In genomic region chr12:23666866-23667265, GRCh38 we compare ENCODE assay signal across 14 cellular contexts.
DNase-seq lines count a peak whose midpoint lies in the region; ATAC-seq, FAIRE-seq and TF ChIP-seq lines count a peak whose summit lies in the region.
"Had no signal": no experiment of that assay in that cellular context is flagged by ENCODE, and none has a peak within 500 bp of the region (broad histone marks: within the 10 kb centered on the region; RNA-seq: fewer than 3 reads in every experiment).

No MANE protein-coding gene starts in this region.

- no peaks in the 10 kb centered on the region for H3K27me3 ChIP-seq in HUES48 (ENCODE audit: control insufficient read depth, insufficient read depth, low read length)
- no peaks in the 10 kb centered on the region for H3K27me3 ChIP-seq in H1 (replicated peaks in 1 of 4; ENCODE audit: control insufficient read depth in 3 of 4, extremely low read depth in 1 of 4, insufficient read depth in 3 of 4, low read length in 3 of 4)
- no peaks in the 10 kb centered on the region for H3K27me3 ChIP-seq in neural progenitor cell
- H3K27me3 ChIP-seq: BE2C had no signal

- no peak for ATAC-seq in GM19023 (IDR thresholded peaks at IDR 0.05; ENCODE audit: unreplicated experiment)

- TF ChIP-seq RAD21 in H1 (IDR thresholded peaks at IDR 0.05 in 1 of 2, conservative IDR thresholded peaks at IDR 0.05 in 1 of 2; ENCODE audit: low read depth in 2 of 2, low read length in 2 of 2) = no peak

- H3K9me3 Mint-ChIP-seq in neural progenitor cell = no peaks in the 10 kb centered on the region
- H3K9me3 Mint-ChIP-seq: CD4-positive, alpha-beta T cell had no signal

- H3K36me3 ChIP-seq in HUES48 (ENCODE audit: control insufficient read depth, insufficient read depth, low read length) (no peaks in the 10 kb centered on the region), H1 (ENCODE audit: control insufficient read depth in 2 of 4, insufficient read depth in 4 of 4, low read length in 3 of 4) (no peaks in the 10 kb centered on the region), neural progenitor cell (no peaks in the 10 kb centered on the region)
- H3K36me3 ChIP-seq: BE2C had no signal

- no peaks in the 10 kb centered on the region for H3K79me2 ChIP-seq in H1 (ENCODE audit: control insufficient read depth in 1 of 2, insufficient read depth in 2 of 2, low read length in 2 of 2)
- no peaks in the 10 kb centered on the region for H3K79me2 ChIP-seq in neural progenitor cell (ENCODE audit: low read depth)

- no peak overlapping the region for H3K27ac Mint-ChIP-seq in neural progenitor cell
- H3K27ac Mint-ChIP-seq: CD4-positive, alpha-beta T cell had no signal

- H2AFZ ChIP-seq in H1 (ENCODE audit: low read length) (0 out of 2 replicates have a peak overlapping the region, but pooled peaks have one; percentile 1), neural progenitor cell (replicated peaks) (no peak overlapping the region)

- H4K20me1 ChIP-seq in H1 (replicated peaks in 1 of 2; ENCODE audit: control insufficient read depth in 1 of 2, insufficient read depth in 2 of 2, low read length in 2 of 2) (no peaks in the 10 kb centered on the region), neural progenitor cell (ENCODE audit: low read depth) (no peaks in the 10 kb centered on the region)

- no peak overlapping the region for H3K14ac ChIP-seq in H1 (ENCODE audit: insufficient read length)

- H4K8ac ChIP-seq in H1 (ENCODE audit: extremely low read depth, insufficient read depth, low read length) = no peak overlapping the region

- H3K4me1 ChIP-seq in HUES48 (ENCODE audit: control insufficient read depth, insufficient read depth, low read length) (peaks cover 17% of the 10 kb centered on the region), H1 (replicated peaks in 1 of 4; ENCODE audit: control insufficient read depth in 3 of 4, insufficient read depth in 4 of 4, low read length in 3 of 4) (peaks cover 0 to 6% (median 0%) of the 10 kb centered on the region in 4 experiments; a peak in 1 of 7 replicates), neural progenitor cell (peaks cover 25% of the 10 kb centered on the region)
- H3K4me1 ChIP-seq: BE2C had no signal

- H2BK20ac ChIP-seq in H1 (ENCODE audit: low read length) = no peak overlapping the region

- H3K4me3 ChIP-seq in HUES48 (ENCODE audit: low read depth, low read length) = peak overlapping the region; percentile 5; the same call in 1 of the 2 replicates
- H3K4me3 ChIP-seq in H1 (ENCODE audit: extremely low read depth in 1 of 4, insufficient read depth in 2 of 4, low read depth in 3 of 4, low read length in 4 of 4) = no peak overlapping the region
- no peak overlapping the region for H3K4me3 ChIP-seq in neural progenitor cell

- H3K9me3 ChIP-seq in HUES48 (ENCODE audit: control insufficient read depth, insufficient read depth, low read length) (no peaks in the 10 kb centered on the region), H1 (ENCODE audit: insufficient read depth in 2 of 2, low read depth in 1 of 2, low read length in 1 of 2) (no peaks in the 10 kb centered on the region), neural progenitor cell (ENCODE audit: low read depth) (no peaks in the 10 kb centered on the region)
- H3K9me3 ChIP-seq: BE2C had no signal

- H2BK120ac ChIP-seq in H1 (replicated peaks; ENCODE audit: low read depth, low read length) = no peak overlapping the region

- no peak overlapping the region for H4K91ac ChIP-seq in H1 (replicated peaks; ENCODE audit: insufficient read length, low read length)

- no peak overlapping the region for H3K4me3 Mint-ChIP-seq in neural progenitor cell
- H3K4me3 Mint-ChIP-seq: CD4-positive, alpha-beta T cell had no signal

- H3K23me2 ChIP-seq in H1 (ENCODE audit: low read depth, low read length) = no peaks in the 10 kb centered on the region

- TF ChIP-seq CTCF in H1 (IDR thresholded peaks at IDR 0.05; ENCODE audit: control extremely low read depth in 1 of 3, insufficient read depth in 1 of 3, low read depth in 1 of 3, low read length in 3 of 3) = no peak
- no peak for TF ChIP-seq CTCF in neural progenitor cell (IDR thresholded peaks at IDR 0.05)

- H3K79me1 ChIP-seq in H1 (ENCODE audit: low read depth, low read length) = no peaks in the 10 kb centered on the region

- no peak overlapping the region for H3K18ac ChIP-seq in H1 (ENCODE audit: extremely low read depth, low read length)

- no peak overlapping the region for H3K23ac ChIP-seq in H1 (ENCODE audit: insufficient read length)

- POLR2A ChIA-PET in H1 (lab: Charles Lee; ENCODE audit: partially characterized antibody) = interaction anchor here (1.0 kb wide), 1 partner anchor 21 kb away, joined by 3 read pairs; no protein-coding TSS in a partner anchor

- no peaks in the 10 kb centered on the region for H3K27me3 Mint-ChIP-seq in neural progenitor cell (ENCODE audit: insufficient read depth, low read depth)
- H3K27me3 Mint-ChIP-seq: CD4-positive, alpha-beta T cell had no signal

- DNase-seq in H1 (ENCODE audit: low read depth in 1 of 2, low spot score in 2 of 2) = no peak
- peak; percentile 10 for DNase-seq in iPS-NIHi7 (ENCODE audit: extremely low spot score)
- DNase-seq in neural progenitor cell (ENCODE audit: low spot score) = peak; percentile 2
- no peak for DNase-seq in C1 segment of cervical spinal cord (lab: John Stamatoyannopoulos, UW)
- DNase-seq in AML-193 (lab: John Stamatoyannopoulos, UW) = no peak
- DNase-seq: BE2C; CD4-positive, alpha-beta T cell; DMS79 treated with DMSO at 0.1 percent for 48 hours; GF-D8 had no signal

- peaks cover 6% of the 10 kb centered on the region for H3F3A ChIP-seq in neural progenitor cell (ENCODE audit: low read depth)

- H3K9ac ChIP-seq in HUES48 (ENCODE audit: low read depth, low read length) = no peak overlapping the region
- no peak overlapping the region for H3K9ac ChIP-seq in H1 (replicated peaks in 1 of 4; ENCODE audit: extremely low read depth in 1 of 4, low read depth in 3 of 4, low read length in 3 of 4)
- H3K9ac ChIP-seq in neural progenitor cell = no peak overlapping the region
- H3K9ac ChIP-seq: KMS-11 had no signal

- CTCF ChIA-PET in H1 (lab: Charles Lee; ENCODE audit: partially characterized antibody) = interaction anchor here (0.7 kb wide), 1 partner anchor 820 kb away, joined by 3 read pairs; no protein-coding TSS in a partner anchor

- no peak overlapping the region for H3K4ac ChIP-seq in H1 (replicated peaks; ENCODE audit: insufficient read length, low read depth, low read length)

- H3K4me1 Mint-ChIP-seq in neural progenitor cell = peaks cover 2% of the 10 kb centered on the region

- TF ChIP-seq EP300 in H1 (IDR thresholded peaks at IDR 0.05; ENCODE audit: borderline replicate concordance in 1 of 2, low read depth in 2 of 2, low read length in 2 of 2) = no peak

- H3K27ac ChIP-seq in HUES48 (ENCODE audit: low read depth, low read length) (no peak overlapping the region), H1 (ENCODE audit: low read depth, low read length) (no peak overlapping the region), neural progenitor cell (peak overlapping the region; percentile 34)
- H3K27ac ChIP-seq: C4-2B, KMS-11 had no signal

- no peak for FAIRE-seq in H1 (lab: Jason Lieb, UNC)
- FAIRE-seq: H54 had no signal

- no peak overlapping the region for H2BK5ac ChIP-seq in H1 (ENCODE audit: low read depth, low read length)

- peak overlapping the region in 1 of 2 experiments; percentile 17; a peak in 2 of 4 replicates for H3K4me2 ChIP-seq in H1 (ENCODE audit: insufficient read depth in 1 of 2, low read depth in 2 of 2, low read length in 2 of 2)
- H3K4me2 ChIP-seq in neural progenitor cell = peak overlapping the region; percentile 11
- H3K4me2 ChIP-seq: KMS-11 had no signal

- no peak overlapping the region for H2BK15ac ChIP-seq in H1 (ENCODE audit: low read length)

- no peak overlapping the region for H3K56ac ChIP-seq in H1 (replicated peaks; ENCODE audit: insufficient read length, low read depth, low read length)

- TF ChIP-seq POLR2A in H1 (IDR thresholded peaks at IDR 0.05; ENCODE audit: control extremely low read depth in 1 of 2, low read depth in 2 of 2, low read length in 2 of 2) = no peak

- no peak overlapping the region for H2BK12ac ChIP-seq in H1 (ENCODE audit: low read depth, low read length)

- peaks cover 11% of the 10 kb centered on the region for H3K36me3 Mint-ChIP-seq in neural progenitor cell

- H2AK5ac ChIP-seq in H1 (ENCODE audit: low read depth, low read length) = no peak overlapping the region

- no peak overlapping the region for H4K5ac ChIP-seq in H1 (ENCODE audit: insufficient read length, low read depth, low read length)

- WGBS in H1 (ENCODE audit: extremely low coverage in 1 of 2, insufficient coverage in 1 of 2, insufficient read length in 1 of 2, insufficient replicate concordance in 2 of 2, low coverage in 1 of 2, low lambda C conversion rate in 2 of 2, missing lambda C conversion rate in 1 of 2), 2 experiments = 45% methylated on average over 5 of the region's 5 CpGs; no CpG with 5 or more reads in 1 of the 2 experiments

TF ChIP-seq in H1, 55 proteins besides CTCF, POLR2A, EP300 and RAD21 (continues in another document):
- TF ChIP-seq POU5F1 (IDR thresholded peaks at IDR 0.05; ENCODE audit: low read depth, low read length) (no peak), BACH1 (IDR thresholded peaks at IDR 0.05; ENCODE audit: low read length) (no peak), HDAC2 (IDR thresholded peaks at IDR 0.05; ENCODE audit: borderline replicate concordance in 1 of 2, low read depth in 2 of 2, low read length in 2 of 2) (no peak), EZH2 (IDR thresholded peaks at IDR 0.05; ENCODE audit: low read depth, low read length, severe bottlenecking) (no peak), TAF1 (IDR thresholded peaks at IDR 0.05; ENCODE audit: low read depth, low read length) (no peak), SRF (IDR thresholded peaks at IDR 0.05; ENCODE audit: low read depth, low read length) (no peak), JUN (IDR thresholded peaks at IDR 0.05; ENCODE audit: low read depth, low read length) (no peak), SP4 (IDR thresholded peaks at IDR 0.05; ENCODE audit: low read length) (no peak), SIX5 (IDR thresholded peaks at IDR 0.05; ENCODE audit: low read depth, low read length) (no peak), KDM1A (IDR thresholded peaks at IDR 0.05; ENCODE audit: borderline replicate concordance, low read length) (no peak), NANOG (IDR thresholded peaks at IDR 0.05; ENCODE audit: insufficient read depth, low read depth, low read length, poor library complexity, severe bottlenecking) (no peak), CBX5 (IDR thresholded peaks at IDR 0.05; ENCODE audit: low read depth, low read length) (no peak), YY1 (IDR thresholded peaks at IDR 0.05; ENCODE audit: low read depth, low read length) (no peak)
- TF ChIP-seq, protein P1, sequence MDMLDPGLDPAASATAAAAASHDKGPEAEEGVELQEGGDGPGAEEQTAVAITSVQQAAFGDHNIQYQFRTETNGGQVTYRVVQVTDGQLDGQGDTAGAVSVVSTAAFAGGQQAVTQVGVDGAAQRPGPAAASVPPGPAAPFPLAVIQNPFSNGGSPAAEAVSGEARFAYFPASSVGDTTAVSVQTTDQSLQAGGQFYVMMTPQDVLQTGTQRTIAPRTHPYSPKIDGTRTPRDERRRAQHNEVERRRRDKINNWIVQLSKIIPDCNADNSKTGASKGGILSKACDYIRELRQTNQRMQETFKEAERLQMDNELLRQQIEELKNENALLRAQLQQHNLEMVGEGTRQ (IDR thresholded peaks at IDR 0.05; ENCODE audit: low read length) = no peak

Comparison
In these comparisons a context has a peak if more than half of its experiments do, and no peak if none do; other contexts are left out.
1. DNase-seq: peak in iPS-NIHi7 (single experiment) and neural progenitor cell (single experiment); none in H1 (0 of 2), C1 segment of cervical spinal cord (0 of 14) and AML-193 (0 of 2).